ENCODE assay signal across 1 cellular context in genomic region chr4:4248885-4249203, GRCh38.
TF ChIP-seq lines count a peak whose summit lies in the region.

No MANE protein-coding gene starts in this region.

TF ChIP-seq in WTC11, 78 proteins besides CTCF, POLR2A, EP300 and RAD21 (continued from another document):
- TF ChIP-seq AFF4 (CRISPR knock-in tag; IDR thresholded peaks at IDR 0.05; ENCODE audit: borderline replicate concordance) (no peak), NFE2L1 (CRISPR knock-in tag; IDR thresholded peaks at IDR 0.05) (no peak), ATF1 (CRISPR knock-in tag; IDR thresholded peaks at IDR 0.05) (no peak), IRF1 (CRISPR knock-in tag; IDR thresholded peaks at IDR 0.05) (no peak), HMGXB4 (CRISPR knock-in tag; IDR thresholded peaks at IDR 0.05) (no peak), TEAD1 (CRISPR knock-in tag; IDR thresholded peaks at IDR 0.05) (no peak), ZNF512 (CRISPR knock-in tag; IDR thresholded peaks at IDR 0.05; ENCODE audit: borderline replicate concordance) (no peak), JUN (CRISPR knock-in tag; IDR thresholded peaks at IDR 0.05) (no peak)
